Comparison of ENCODE assay signal across 1 cellular context in the genomic region with DNA sequence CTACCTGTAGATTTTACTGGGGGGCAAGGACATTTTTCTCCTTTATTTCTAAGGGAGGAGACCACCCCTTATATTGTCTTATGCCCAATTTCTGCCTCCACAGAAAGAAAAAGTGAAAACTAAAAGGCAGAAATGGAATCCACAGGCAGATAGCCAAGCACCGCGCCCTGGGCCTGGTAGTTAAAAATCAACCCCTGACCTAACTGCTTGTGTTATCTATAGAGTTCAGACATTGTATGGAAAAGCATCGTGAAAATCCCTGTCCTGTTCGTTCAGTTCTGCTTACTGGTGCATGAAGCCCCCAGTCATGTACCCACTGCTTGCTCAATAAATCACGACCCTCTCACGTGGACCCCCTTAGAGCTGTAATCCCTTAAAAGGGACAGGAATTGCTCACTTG.
TF ChIP-seq lines count a peak whose summit lies in the region.

No MANE protein-coding gene starts in this region.

TF ChIP-seq in K562, 482 proteins besides CTCF, POLR2A, EP300 and RAD21:
- no peak for TF ChIP-seq NR2C2 (CRISPR knock-in tag; IDR thresholded peaks at IDR 0.05)
- TF ChIP-seq NR2C2 (tag; IDR thresholded peaks at IDR 0.05) = peak; percentile 43; the same call in 1 of the 2 replicates
- TF ChIP-seq MAX (CRISPR knock-in tag; IDR thresholded peaks at IDR 0.05) = no peak
- TF ChIP-seq ZNF77 (CRISPR knock-in tag; IDR thresholded peaks at IDR 0.05) = no peak
- TF ChIP-seq CBX5 (IDR thresholded peaks at IDR 0.05; ENCODE audit: borderline replicate concordance, low read depth) = no peak
- TF ChIP-seq ADNP (tag; IDR thresholded peaks at IDR 0.05) = no peak
- TF ChIP-seq ZBTB8A (IDR thresholded peaks at IDR 0.05; ENCODE audit: partially characterized antibody) = no peak
- no peak for TF ChIP-seq HLTF (IDR thresholded peaks at IDR 0.05)
- TF ChIP-seq, protein P1, sequence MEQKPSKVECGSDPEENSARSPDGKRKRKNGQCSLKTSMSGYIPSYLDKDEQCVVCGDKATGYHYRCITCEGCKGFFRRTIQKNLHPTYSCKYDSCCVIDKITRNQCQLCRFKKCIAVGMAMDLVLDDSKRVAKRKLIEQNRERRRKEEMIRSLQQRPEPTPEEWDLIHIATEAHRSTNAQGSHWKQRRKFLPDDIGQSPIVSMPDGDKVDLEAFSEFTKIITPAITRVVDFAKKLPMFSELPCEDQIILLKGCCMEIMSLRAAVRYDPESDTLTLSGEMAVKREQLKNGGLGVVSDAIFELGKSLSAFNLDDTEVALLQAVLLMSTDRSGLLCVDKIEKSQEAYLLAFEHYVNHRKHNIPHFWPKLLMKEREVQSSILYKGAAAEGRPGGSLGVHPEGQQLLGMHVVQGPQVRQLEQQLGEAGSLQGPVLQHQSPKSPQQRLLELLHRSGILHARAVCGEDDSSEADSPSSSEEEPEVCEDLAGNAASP (IDR thresholded peaks at IDR 0.05) = no peak
- TF ChIP-seq ZFX (CRISPR knock-in tag; IDR thresholded peaks at IDR 0.05) = peak; percentile 35; the same call in 1 of the 2 replicates
- no peak for TF ChIP-seq ZNF407 (IDR thresholded peaks at IDR 0.05; ENCODE audit: low read depth)
- TF ChIP-seq ELK1 (CRISPR knock-in tag; IDR thresholded peaks at IDR 0.05) = no peak
- TF ChIP-seq ZNF780A (CRISPR knock-in tag; IDR thresholded peaks at IDR 0.05) = no peak
- TF ChIP-seq CBFA2T2 (conservative IDR thresholded peaks at IDR 0.05) = peak; percentile 45
- peak; percentile 81; the same call in 1 of the 2 replicates for TF ChIP-seq NR2C1 (IDR thresholded peaks at IDR 0.05)
- TF ChIP-seq NR2C1 (tag; IDR thresholded peaks at IDR 0.05) = peak; percentile 67
- TF ChIP-seq CSDE1 (IDR thresholded peaks at IDR 0.05) = no peak
- TF ChIP-seq MYBL2 (IDR thresholded peaks at IDR 0.05; ENCODE audit: low read depth) = peak; percentile 19; the same call in 1 of the 2 replicates
- no peak for TF ChIP-seq MYBL2 (CRISPR knock-in tag; IDR thresholded peaks at IDR 0.05; ENCODE audit: borderline replicate concordance)
- TF ChIP-seq ZNF507 (tag; conservative IDR thresholded peaks at IDR 0.05) = no peak
- no peak for TF ChIP-seq PKNOX1 (IDR thresholded peaks at IDR 0.05)
- TF ChIP-seq TRIM24 (IDR thresholded peaks at IDR 0.05) = peak; percentile 37 to 61; a peak in 3 of 4 replicates
- peak; percentile 56 for TF ChIP-seq TCF3 (CRISPR knock-in tag; IDR thresholded peaks at IDR 0.05)
- TF ChIP-seq GTF2E2 (tag; IDR thresholded peaks at IDR 0.05) = no peak
- TF ChIP-seq RBBP5 (IDR thresholded peaks at IDR 0.05; ENCODE audit: borderline replicate concordance, insufficient read depth, low read length, poor library complexity, severe bottlenecking) = no peak
- TF ChIP-seq ZNF766 (CRISPR knock-in tag; conservative IDR thresholded peaks at IDR 0.05) = no peak
- peak; percentile 56 for TF ChIP-seq ARID1B (IDR thresholded peaks at IDR 0.05)
- TF ChIP-seq NCOR1 (IDR thresholded peaks at IDR 0.05) = 0 out of 2 replicates have a peak, but pooled peaks have one; percentile 15
- TF ChIP-seq PCBP1 (IDR thresholded peaks at IDR 0.05; ENCODE audit: low read depth, low read length, poor library complexity, severe bottlenecking) = no peak
- TF ChIP-seq CBFA2T3 (IDR thresholded peaks at IDR 0.05) = peak; percentile 64
- no peak for TF ChIP-seq TEAD2 (tag; IDR thresholded peaks at IDR 0.05)
- 0 out of 2 replicates have a peak, but pooled peaks have one; percentile 31 for TF ChIP-seq NFIC (IDR thresholded peaks at IDR 0.05)
- peak; percentile 34 for TF ChIP-seq TAL1 (IDR thresholded peaks at IDR 0.05)
- TF ChIP-seq CHAMP1 (IDR thresholded peaks at IDR 0.05) = no peak
